In the genomic region with DNA sequence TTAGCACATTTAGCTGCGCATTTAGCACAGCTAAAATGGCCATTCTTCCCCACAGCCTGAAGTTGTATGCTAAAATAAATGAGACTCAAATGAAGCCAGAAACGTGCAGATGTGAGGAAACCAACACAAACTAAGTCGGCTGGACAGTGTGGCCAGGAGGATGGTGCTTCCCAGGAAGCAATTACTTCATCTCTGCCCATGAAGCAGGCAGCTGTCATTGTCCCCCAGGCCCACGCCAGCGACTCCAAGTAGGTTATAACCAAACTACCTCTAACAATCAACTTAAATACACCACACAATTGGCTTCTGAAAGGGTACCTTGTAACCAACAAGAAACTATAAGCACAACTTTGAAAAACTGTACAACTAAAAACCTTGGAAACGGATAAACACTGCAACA, we compare ENCODE assay signal across 2 cellular contexts.
TF ChIP-seq lines count a peak whose summit lies in the region.

No MANE protein-coding gene starts in this region.

TF ChIP-seq in endothelial cell of umbilical vein, 7 proteins besides CTCF, POLR2A, EP300 and RAD21:
- no peak for TF ChIP-seq GATA2 (IDR thresholded peaks at IDR 0.05; ENCODE audit: insufficient read depth, insufficient read length, low read depth, low read length)
- TF ChIP-seq MYC (IDR thresholded peaks at IDR 0.05; ENCODE audit: low read depth, low read length) = no peak
- TF ChIP-seq POLR2AphosphoS5 (IDR thresholded peaks at IDR 0.05; ENCODE audit: insufficient read depth, low read depth, low read length) = no peak
- TF ChIP-seq, protein P1, sequence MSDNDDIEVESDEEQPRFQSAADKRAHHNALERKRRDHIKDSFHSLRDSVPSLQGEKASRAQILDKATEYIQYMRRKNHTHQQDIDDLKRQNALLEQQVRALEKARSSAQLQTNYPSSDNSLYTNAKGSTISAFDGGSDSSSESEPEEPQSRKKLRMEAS (IDR thresholded peaks at IDR 0.05; ENCODE audit: insufficient read depth, insufficient read length) = no peak
- no peak for TF ChIP-seq FOS (IDR thresholded peaks at IDR 0.05; ENCODE audit: borderline replicate concordance, insufficient read depth, low read length)
- TF ChIP-seq JUN (IDR thresholded peaks at IDR 0.05; ENCODE audit: borderline replicate concordance, insufficient read depth, insufficient read length, low read depth) = no peak
- TF ChIP-seq EZH2 (IDR thresholded peaks at IDR 0.05; ENCODE audit: borderline replicate concordance, low read depth, low read length, severe bottlenecking) = no peak

TF ChIP-seq in HEK293T, 16 proteins besides CTCF, POLR2A, EP300 and RAD21:
- TF ChIP-seq NFRKB (IDR thresholded peaks at IDR 0.05) (no peak), FOXK2 (IDR thresholded peaks at IDR 0.05) (no peak), ELF4 (IDR thresholded peaks at IDR 0.05) (no peak), LEF1 (IDR thresholded peaks at IDR 0.05; ENCODE audit: borderline replicate concordance) (no peak), L3MBTL2 (conservative IDR thresholded peaks at IDR 0.05) (no peak), CTBP1 (IDR thresholded peaks at IDR 0.05; ENCODE audit: borderline replicate concordance) (no peak), BHLHE40 (IDR thresholded peaks at IDR 0.05; ENCODE audit: borderline replicate concordance) (no peak)
